ENCODE assay signal across 10 cellular contexts in genomic region chr1:25563330-25564215, GRCh38. TPM values are rescaled to one million over a fixed set of nuclear protein-coding genes. Genes with fewer than 3 reads are reported as not detected.
DNase-seq lines count a peak whose midpoint lies in the region; ATAC-seq, FAIRE-seq and TF ChIP-seq lines count a peak whose summit lies in the region.
"Had no signal": no experiment of that assay in that cellular context is flagged by ENCODE, and none has a peak within 500 bp of the region (broad histone marks: within the 10 kb centered on the region; RNA-seq: fewer than 3 reads in every experiment).

No MANE protein-coding gene starts in this region.

- H3K36me3 ChIP-seq in HEK293 (ENCODE audit: control insufficient read depth in 2 of 2, insufficient read depth in 1 of 2, low read length in 2 of 2) (peaks cover 0 to 60% of the 10 kb centered on the region in 2 experiments; a peak in 1 of 3 replicates), sigmoid colon (peaks cover 0 to 33% (median 2%) of the 10 kb centered on the region in 4 donors)

- H3K4me3 Mint-ChIP-seq in activated CD4-positive, alpha-beta memory T cell treated with anti-CD3 and anti-CD28 coated beads, Interleukin-2, amount 10 ng/mL, durations not matched to agents 7 days and 5 days = no peak overlapping the region

- H3K9me3 ChIP-seq in HEK293 (ENCODE audit: control insufficient read depth, insufficient read depth, low read depth, low read length) (no peaks in the 10 kb centered on the region), sigmoid colon (no peaks in the 10 kb centered on the region)

- peaks cover 36% of the 10 kb centered on the region for H3K36me3 Mint-ChIP-seq in activated CD4-positive, alpha-beta memory T cell treated with anti-CD3 and anti-CD28 coated beads, Interleukin-2, amount 10 ng/mL, durations not matched to agents 7 days and 5 days (ENCODE audit: low read depth)

- no peak overlapping the region for H3K27ac ChIP-seq in HEK293 (ENCODE audit: extremely low read depth, low read depth, low read length)
- H3K27ac ChIP-seq in sigmoid colon = peak overlapping the region in 3 of 4 donors; percentile 86 to 91 (median 86)

- H3K27me3 ChIP-seq in sigmoid colon = no peaks in the 10 kb centered on the region

- TF ChIP-seq CTCF in HEK293 (tag by site-specific recombination; IDR thresholded peaks at IDR 0.05) (no peak), sigmoid colon (IDR thresholded peaks at IDR 0.05) (no peak)

- peaks cover 70% of the 10 kb centered on the region for H3K4me1 Mint-ChIP-seq in activated CD4-positive, alpha-beta memory T cell treated with anti-CD3 and anti-CD28 coated beads, Interleukin-2, amount 10 ng/mL, durations not matched to agents 7 days and 5 days

- 84 to 93% methylated on average over 20 of the region's 20 CpGs for WGBS in sigmoid colon, 2 donors

- POLR2A ChIA-PET in HEK293 (lab: Yijun Ruan, JAX) = no interaction called here
- POLR2A ChIA-PET in activated CD4-positive, alpha-beta memory T cell treated with anti-CD3 and anti-CD28 coated beads, Interleukin-2, amount 10 ng/mL, durations not matched to agents 7 days and 5 days (lab: Charles Lee) = interaction anchor here (1.2 to 4.9 kb wide), 3 partner anchors 8 to 14 kb away, joined by 6 to 33 read pairs (median 8); no protein-coding TSS in a partner anchor

- DNase-seq in activated CD4-positive, alpha-beta memory T cell treated with anti-CD3 and anti-CD28 coated beads, Interleukin-2, amount 10 ng/mL, durations not matched to agents 7 days and 5 days = no peak
- DNase-seq in frontal cortex (ENCODE audit: low spot score in 2 of 2) (peak; percentile 65 to 66), sigmoid colon (no peak), DMS79 (lab: John Stamatoyannopoulos, UW) (no peak), NOMO-1 treated with dmso at 0.1 percent for 144 hours (lab: John Stamatoyannopoulos, UW; ENCODE audit: unreplicated experiment) (no peak), iPS-NIHi7 (ENCODE audit: extremely low spot score) (no peak)
- DNase-seq: activated gamma-delta T cell treated with Interleukin-2 at 50 U/mL for 16 hours had no signal

- no peak for TF ChIP-seq EP300 in sigmoid colon (IDR thresholded peaks at IDR 0.05)

- no peak for ATAC-seq in GM21360 (IDR thresholded peaks at IDR 0.05; ENCODE audit: unreplicated experiment)

- no peaks in the 10 kb centered on the region for H3K27me3 Mint-ChIP-seq in activated CD4-positive, alpha-beta memory T cell treated with anti-CD3 and anti-CD28 coated beads, Interleukin-2, amount 10 ng/mL, durations not matched to agents 7 days and 5 days

- no peak for TF ChIP-seq POLR2A in sigmoid colon (IDR thresholded peaks at IDR 0.05)

- FAIRE-seq in frontal cortex (lab: Jason Lieb, UNC) = no peak

- H3K9me3 Mint-ChIP-seq in activated CD4-positive, alpha-beta memory T cell treated with anti-CD3 and anti-CD28 coated beads, Interleukin-2, amount 10 ng/mL, durations not matched to agents 7 days and 5 days = no peaks in the 10 kb centered on the region

- H3K27ac Mint-ChIP-seq in activated CD4-positive, alpha-beta memory T cell treated with anti-CD3 and anti-CD28 coated beads, Interleukin-2, amount 10 ng/mL, durations not matched to agents 7 days and 5 days = peak overlapping the region; percentile 83

- intact Hi-C loops in sigmoid colon (cut with DNase I) = no loop called here

- CTCF ChIA-PET in HEK293 (lab: Yijun Ruan, JAX) = no interaction called here
- CTCF ChIA-PET in activated CD4-positive, alpha-beta memory T cell treated with anti-CD3 and anti-CD28 coated beads, Interleukin-2, amount 10 ng/mL, durations not matched to agents 7 days and 5 days (lab: Charles Lee) = interaction anchor here (1.5 to 2.9 kb wide), 2 partner anchors 13 to 42 kb away, joined by 3 to 14 read pairs; no protein-coding TSS in a partner anchor

- H3K4me3 ChIP-seq in HEK293 (ENCODE audit: low read depth, low read length) (no peak overlapping the region), sigmoid colon (no peak overlapping the region)

- peaks cover 4% of the 10 kb centered on the region for H3K4me1 ChIP-seq in HEK293 (ENCODE audit: control insufficient read depth, insufficient read depth, low read length)
- peaks cover 0 to 43% (median 33%) of the 10 kb centered on the region in 4 donors for H3K4me1 ChIP-seq in sigmoid colon

TF ChIP-seq in HEK293, 187 proteins besides CTCF, POLR2A, EP300 and RAD21 (continues in another document):
- TF ChIP-seq ELK4 (IDR thresholded peaks at IDR 0.05; ENCODE audit: borderline replicate concordance, low read depth, low read length) (no peak), SP2 (tag by site-specific recombination; IDR thresholded peaks at IDR 0.05) (0 out of 2 replicates have a peak, but pooled peaks have one; percentile 10), ZNF518A (tag by site-specific recombination; conservative IDR thresholded peaks at IDR 0.05; ENCODE audit: low read depth) (no peak), ZNF132 (tag by site-specific recombination; IDR thresholded peaks at IDR 0.05; ENCODE audit: borderline replicate concordance) (no peak), ZNF707 (tag by site-specific recombination; IDR thresholded peaks at IDR 0.05) (no peak), ZNF404 (tag by site-specific recombination; IDR thresholded peaks at IDR 0.05) (no peak), ZFP69B (tag by site-specific recombination; IDR thresholded peaks at IDR 0.05) (no peak)

RNA-seq across cellular contexts. Expression of gene LDLRAP1, which starts 20.2 kb away (rescaled TPM):
- 10 to 100 TPM; 26.4 to 27.7 TPM for total RNA-seq in activated CD4-positive, alpha-beta memory T cell treated with anti-CD3 and anti-CD28 coated beads, Interleukin-2, amount 10 ng/mL, durations not matched to agents 7 days and 5 days
- 1.6 TPM for total RNA-seq in frontal cortex
- total RNA-seq in sigmoid colon = 10 to 100 TPM in 2 of 4 donors, 1 to 10 TPM in 2; 9.1 to 17.4 (median 10.3) TPM
- polyA plus RNA-seq in sigmoid colon = 10 to 100 TPM; 25.9 to 35.8 (median 30.0) TPM

RNA-seq across cellular contexts. Expression of gene MAN1C1, which starts 53.0 kb away (rescaled TPM):
- 10 to 100 TPM; 22.3 to 24.1 TPM for total RNA-seq in activated CD4-positive, alpha-beta memory T cell treated with anti-CD3 and anti-CD28 coated beads, Interleukin-2, amount 10 ng/mL, durations not matched to agents 7 days and 5 days
- total RNA-seq in frontal cortex (5.3 TPM), sigmoid colon (10 to 100 TPM; 12.8 to 32.1 (median 22.9) TPM)
- polyA plus RNA-seq in sigmoid colon = 1 to 10 TPM in 2 of 3 donors, under 1 TPM in 1; 0.69 to 7.4 (median 3.6) TPM
- total RNA-seq: HT1080 had no signal

Comparison
In these comparisons a context has a peak if more than half of its experiments do, and no peak if none do; other contexts are left out.
1. DNase-seq: peak in frontal cortex (2 of 2); none in activated CD4-positive, alpha-beta memory T cell treated with anti-CD3 and anti-CD28 coated beads, Interleukin-2, amount 10 ng/mL, durations not matched to agents 7 days and 5 days (single experiment), sigmoid colon (single experiment), DMS79 (single experiment), NOMO-1 treated with dmso at 0.1 percent for 144 hours (single experiment) and iPS-NIHi7 (single experiment).